Comparison of ENCODE assay signal across 1 cellular context in the genomic region with DNA sequence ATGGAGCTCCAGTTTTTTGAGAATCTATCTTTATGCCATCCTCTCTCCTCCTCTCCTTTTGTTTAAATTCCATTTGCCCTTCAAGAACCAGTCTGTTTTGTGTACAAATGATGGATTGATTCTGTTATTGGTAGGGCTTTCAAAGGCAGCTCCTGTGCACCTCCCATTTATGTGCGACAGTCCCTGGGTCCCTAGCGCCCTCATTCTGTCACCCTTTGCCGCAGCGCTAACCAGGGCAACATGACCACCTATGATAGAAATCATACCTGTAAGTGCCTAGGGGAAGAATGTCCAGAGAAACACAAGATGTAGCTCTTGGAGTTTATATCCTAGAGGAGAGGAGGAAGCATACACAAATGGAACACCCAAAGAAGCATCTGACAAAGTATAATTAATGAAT.
TF ChIP-seq lines count a peak whose summit lies in the region.

No MANE protein-coding gene starts in this region.

TF ChIP-seq in GM23338, 12 proteins besides CTCF, POLR2A, EP300 and RAD21 (continued from another document):
- no peak for TF ChIP-seq EZH2phosphoT487 (IDR thresholded peaks at IDR 0.05; ENCODE audit: unreplicated experiment)
- TF ChIP-seq ZNF114 (CRISPR knock-in tag; IDR thresholded peaks at IDR 0.05): no peak
